In genomic region chr7:50591480-50592438, GRCh38 we compare ENCODE assay signal across 12 cellular contexts. TPM values are rescaled to one million over a fixed set of nuclear protein-coding genes. Genes with fewer than 3 reads are reported as not detected.
DNase-seq lines count a peak whose midpoint lies in the region; ATAC-seq and TF ChIP-seq lines count a peak whose summit lies in the region.
"Had no signal": no experiment of that assay in that cellular context is flagged by ENCODE, and none has a peak within 500 bp of the region (broad histone marks: within the 10 kb centered on the region; RNA-seq: fewer than 3 reads in every experiment).

No MANE protein-coding gene starts in this region.

- no peak overlapping the region for H3K4me3 Mint-ChIP-seq in activated CD4-positive, alpha-beta T cell treated with anti-CD3 and anti-CD28 coated beads, Interleukin-2, amount 10 ng/mL, durations not matched to agents 7 days and 5 days
- H3K4me3 Mint-ChIP-seq: stimulated activated effector memory CD8-positive, alpha-beta T cell treated with anti-CD3 and anti-CD28 coated beads, Interleukin-12 subunit alpha, Interleukin-12 subunit beta, amount 100 ng/mL, for 72 hours had no signal

- DNase-seq in DMS53 treated with DMSO at 0.1 percent for 48 hours (lab: John Stamatoyannopoulos, UW; ENCODE audit: unreplicated experiment) (peak; percentile 85), SW480 (ENCODE audit: low spot score) (peak; percentile 50), body of pancreas (no peak), COLO829 (ENCODE audit: low spot score) (no peak), posterior vena cava (ENCODE audit: low spot score) (no peak)
- DNase-seq in activated CD4-positive, alpha-beta T cell treated with anti-CD3 and anti-CD28 coated beads, Interleukin-2, amount 10 ng/mL, durations not matched to agents 7 days and 5 days: no peak
- DNase-seq: C1 segment of cervical spinal cord; effector CD4-positive, alpha-beta T cell had no signal

- peaks cover 0 to 21% of the 10 kb centered on the region in 2 donors for H3K36me3 ChIP-seq in body of pancreas (replicated peaks in 1 of 2; ENCODE audit: insufficient read depth in 1 of 2, low read depth in 2 of 2)

- H3K9me3 Mint-ChIP-seq in activated CD4-positive, alpha-beta T cell treated with anti-CD3 and anti-CD28 coated beads, Interleukin-2, amount 10 ng/mL, durations not matched to agents 7 days and 5 days: no peaks in the 10 kb centered on the region
- H3K9me3 Mint-ChIP-seq: stimulated activated effector memory CD8-positive, alpha-beta T cell treated with anti-CD3 and anti-CD28 coated beads, Interleukin-12 subunit alpha, Interleukin-12 subunit beta, amount 100 ng/mL, for 72 hours had no signal

- H3K4me1 Mint-ChIP-seq in activated CD4-positive, alpha-beta T cell treated with anti-CD3 and anti-CD28 coated beads, Interleukin-2, amount 10 ng/mL, durations not matched to agents 7 days and 5 days: peaks cover 25% of the 10 kb centered on the region

- no peak for TF ChIP-seq POLR2A in body of pancreas (IDR thresholded peaks at IDR 0.05)

- H3K4me3 ChIP-seq in body of pancreas: no peak overlapping the region

- H3K9me3 ChIP-seq in body of pancreas: no peaks in the 10 kb centered on the region

- H3K4me1 ChIP-seq in body of pancreas: peaks cover 7% of the 10 kb centered on the region

- TF ChIP-seq CTCF in body of pancreas (IDR thresholded peaks at IDR 0.05): no peak

- no peaks in the 10 kb centered on the region for H3K36me3 Mint-ChIP-seq in activated CD4-positive, alpha-beta T cell treated with anti-CD3 and anti-CD28 coated beads, Interleukin-2, amount 10 ng/mL, durations not matched to agents 7 days and 5 days (ENCODE audit: low read depth)
- H3K36me3 Mint-ChIP-seq: stimulated activated effector memory CD8-positive, alpha-beta T cell treated with anti-CD3 and anti-CD28 coated beads, Interleukin-12 subunit alpha, Interleukin-12 subunit beta, amount 100 ng/mL, for 72 hours had no signal

- H3K27ac ChIP-seq in body of pancreas: no peak overlapping the region

- peak; percentile 44 for ATAC-seq in GM21515 (IDR thresholded peaks at IDR 0.05; ENCODE audit: unreplicated experiment)
- ATAC-seq in HG03460 (IDR thresholded peaks at IDR 0.05; ENCODE audit: unreplicated experiment): peak; percentile 60
- ATAC-seq in body of pancreas: no peak
- ATAC-seq: stimulated activated effector memory CD8-positive, alpha-beta T cell treated with anti-CD3 and anti-CD28 coated beads, Interleukin-12 subunit alpha, Interleukin-12 subunit beta, amount 100 ng/mL, for 72 hours had no signal

- CTCF ChIA-PET in activated CD4-positive, alpha-beta T cell treated with anti-CD3 and anti-CD28 coated beads, Interleukin-2, amount 10 ng/mL, durations not matched to agents 7 days and 5 days (lab: Charles Lee): interaction anchor here (1.5 kb wide), 1 partner anchor 16 kb away, joined by 4 read pairs; no protein-coding TSS in a partner anchor

- intact Hi-C loops in body of pancreas (cut with DNase I): loop anchor here (10.0 kb wide), 1 partner anchor 117 kb away; no protein-coding TSS in a partner anchor
- intact Hi-C loops in posterior vena cava (cut with DNase I): loop anchor here in 1 of 2 donors (10.0 kb wide), 1 partner anchor 127 kb away; no protein-coding TSS in a partner anchor

- no peaks in the 10 kb centered on the region for H3K27me3 ChIP-seq in body of pancreas

- 86% methylated on average over 21 of the region's 21 CpGs for WGBS in body of pancreas, 2 donors

- no peak overlapping the region for H3K27ac Mint-ChIP-seq in activated CD4-positive, alpha-beta T cell treated with anti-CD3 and anti-CD28 coated beads, Interleukin-2, amount 10 ng/mL, durations not matched to agents 7 days and 5 days
- H3K27ac Mint-ChIP-seq: stimulated activated effector memory CD8-positive, alpha-beta T cell treated with anti-CD3 and anti-CD28 coated beads, Interleukin-12 subunit alpha, Interleukin-12 subunit beta, amount 100 ng/mL, for 72 hours had no signal

- POLR2A ChIA-PET in activated CD4-positive, alpha-beta T cell treated with anti-CD3 and anti-CD28 coated beads, Interleukin-2, amount 10 ng/mL, durations not matched to agents 7 days and 5 days (lab: Charles Lee): no interaction called here

- peaks cover 7% of the 10 kb centered on the region for H3K27me3 Mint-ChIP-seq in activated CD4-positive, alpha-beta T cell treated with anti-CD3 and anti-CD28 coated beads, Interleukin-2, amount 10 ng/mL, durations not matched to agents 7 days and 5 days

RNA-seq across cellular contexts. Expression of gene DDC, which starts 26.6 kb away (rescaled TPM):
- total RNA-seq in body of pancreas (10 to 100 TPM in 1 of 2 donors, 1 to 10 TPM in 1; 6.6 to 17.1 TPM), posterior vena cava (not detected)
- not detected for total RNA-seq in activated CD4-positive, alpha-beta T cell treated with anti-CD3 and anti-CD28 coated beads, Interleukin-2, amount 10 ng/mL, durations not matched to agents 7 days and 5 days
- total RNA-seq: T-helper 2 cell treated with Interferon-gamma antibody and Interleukin-4, amounts not matched to agents 100 ng/mL and 5 ng/mL, for 36 hours had no signal

Comparison
In these comparisons a context has a peak if more than half of its experiments do, and no peak if none do; other contexts are left out.
1. DNase-seq: peak in DMS53 treated with DMSO at 0.1 percent for 48 hours (single experiment) and SW480 (single experiment); none in body of pancreas (0 of 4), COLO829 (single experiment), activated CD4-positive, alpha-beta T cell treated with anti-CD3 and anti-CD28 coated beads, Interleukin-2, amount 10 ng/mL, durations not matched to agents 7 days and 5 days (single experiment) and posterior vena cava (single experiment).
2. RNA of gene DDC, which starts 26.6 kb away (total RNA-seq): 6.6 to 17.1 TPM in body of pancreas; not detected in activated CD4-positive, alpha-beta T cell treated with anti-CD3 and anti-CD28 coated beads, Interleukin-2, amount 10 ng/mL, durations not matched to agents 7 days and 5 days and not detected in posterior vena cava; every median in the first group is over 4 times any median in the second.